ENCODE assay signal across 23 cellular contexts in genomic region chr13:27493981-27494380, GRCh38.
"Had no signal": no experiment of that assay in that cellular context is flagged by ENCODE, and none has a peak within 500 bp of the region (broad histone marks: within the 10 kb centered on the region; RNA-seq: fewer than 3 reads in every experiment).

No MANE protein-coding gene starts in this region.

- H3K4me1 ChIP-seq: colonic mucosa, gastroesophageal sphincter, psoas muscle, right lobe of liver, transverse colon had no signal

- H3K9me3 ChIP-seq: colonic mucosa, gastroesophageal sphincter, neutrophil, psoas muscle, right lobe of liver, thoracic aorta, transverse colon had no signal

- H3K36me3 ChIP-seq: colonic mucosa, gastroesophageal sphincter, neutrophil, right lobe of liver, thoracic aorta, transverse colon had no signal

- H3K4me1 Mint-ChIP-seq: endodermal cell; naive thymus-derived CD4-positive, alpha-beta T cell; stimulated activated effector memory CD8-positive, alpha-beta T cell treated with anti-CD3 and anti-CD28 coated beads, Interleukin-12 subunit alpha, Interleukin-12 subunit beta, amount 100 ng/mL, for 72 hours had no signal

- H3K27ac Mint-ChIP-seq: endodermal cell; naive thymus-derived CD4-positive, alpha-beta T cell; stimulated activated effector memory CD8-positive, alpha-beta T cell treated with anti-CD3 and anti-CD28 coated beads, Interleukin-12 subunit alpha, Interleukin-12 subunit beta, amount 100 ng/mL, for 72 hours had no signal

- H3K27me3 ChIP-seq: colonic mucosa, neutrophil, right lobe of liver, transverse colon had no signal

- H3K9me3 Mint-ChIP-seq: endodermal cell; stimulated activated effector memory CD8-positive, alpha-beta T cell treated with anti-CD3 and anti-CD28 coated beads, Interleukin-12 subunit alpha, Interleukin-12 subunit beta, amount 100 ng/mL, for 72 hours had no signal

- H3K27ac ChIP-seq: colonic mucosa, gastroesophageal sphincter, neutrophil, psoas muscle, right lobe of liver, thoracic aorta, transverse colon had no signal

- ATAC-seq: gastroesophageal sphincter; left cardiac atrium; left ventricle myocardium superior; naive thymus-derived CD4-positive, alpha-beta T cell; psoas muscle; right lobe of liver; stimulated activated effector memory CD8-positive, alpha-beta T cell treated with anti-CD3 and anti-CD28 coated beads, Interleukin-12 subunit alpha, Interleukin-12 subunit beta, amount 100 ng/mL, for 72 hours; stimulated activated naive CD8-positive, alpha-beta T cell treated with anti-CD3 and anti-CD28 coated beads, Interleukin-15, Interleukin-2, amounts not matched to agents 100 U/mL and 50 U/mL, for 24 hours had no signal

- H3K4me3 Mint-ChIP-seq: endodermal cell; naive thymus-derived CD4-positive, alpha-beta T cell; stimulated activated effector memory CD8-positive, alpha-beta T cell treated with anti-CD3 and anti-CD28 coated beads, Interleukin-12 subunit alpha, Interleukin-12 subunit beta, amount 100 ng/mL, for 72 hours had no signal

- H3K4me3 ChIP-seq: colonic mucosa, gastroesophageal sphincter, lung, psoas muscle, right lobe of liver, thoracic aorta, transverse colon had no signal

- DNase-seq: colonic mucosa; effector CD4-positive, alpha-beta T cell; endodermal cell; erythroblast; foreskin fibroblast; glutamatergic neuron; kidney; left cardiac atrium; left ventricle myocardium superior; mesendoderm; naive thymus-derived CD4-positive, alpha-beta T cell; psoas muscle; retina; right lobe of liver; stimulated activated CD4-positive, alpha-beta T cell treated with anti-CD3 and anti-CD28 coated beads, Interleukin-4, amount 100 ng/mL, for 1 hour; stimulated activated CD8-positive, alpha-beta memory T cell treated with anti-CD3 and anti-CD28 coated beads, Interleukin-4, amount 100 ng/mL, for 48 hours; stimulated activated naive CD8-positive, alpha-beta T cell treated with anti-CD3 and anti-CD28 coated beads, Interleukin-15, Interleukin-2, amounts not matched to agents 100 U/mL and 50 U/mL, for 24 hours; transverse colon had no signal

- H3K36me3 Mint-ChIP-seq: naive thymus-derived CD4-positive, alpha-beta T cell; stimulated activated effector memory CD8-positive, alpha-beta T cell treated with anti-CD3 and anti-CD28 coated beads, Interleukin-12 subunit alpha, Interleukin-12 subunit beta, amount 100 ng/mL, for 72 hours had no signal
